Comparison of ENCODE assay signal across 8 cellular contexts in the genomic region with DNA sequence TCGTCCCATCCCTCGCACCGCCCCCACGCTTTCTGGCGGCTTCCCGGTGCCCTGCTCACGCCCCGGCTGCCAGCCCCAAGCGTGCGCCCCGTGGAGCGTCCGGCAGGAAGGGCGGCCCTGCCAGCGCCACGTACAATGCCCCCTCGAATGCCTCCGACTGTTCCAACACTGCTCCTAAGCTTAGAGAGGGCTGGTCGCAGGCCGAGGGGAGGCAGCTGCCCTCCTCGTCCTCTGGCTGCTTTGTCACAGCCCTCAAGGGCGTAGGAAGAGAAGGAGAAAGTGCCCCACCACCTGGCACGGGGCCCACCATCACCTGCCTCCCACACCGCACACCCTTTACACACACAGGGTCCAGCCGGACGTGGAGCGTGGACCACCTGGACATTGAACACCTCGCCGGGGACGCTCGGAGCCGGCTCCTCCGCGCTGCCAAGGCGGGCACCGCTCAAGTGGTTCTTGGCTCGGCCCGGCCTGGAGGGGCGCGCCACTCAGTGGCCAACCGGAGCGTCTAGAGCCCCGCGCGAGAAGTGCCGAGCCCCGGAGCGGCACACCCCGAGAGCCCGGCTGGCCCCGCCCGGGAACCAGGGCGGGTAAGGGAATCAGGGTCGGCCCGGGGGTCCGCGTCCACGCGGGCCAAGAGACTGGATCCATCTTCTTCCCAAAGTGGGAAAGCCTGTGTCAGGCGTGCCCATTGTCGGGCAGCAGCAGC. TPM values are rescaled to one million over a fixed set of nuclear protein-coding genes. Genes with fewer than 3 reads are reported as not detected.
DNase-seq lines count a peak whose midpoint lies in the region; ATAC-seq and TF ChIP-seq lines count a peak whose summit lies in the region.

No MANE protein-coding gene starts in this region.

- no peak overlapping the region for H3K23ac ChIP-seq in mesenchymal stem cell (ENCODE audit: low read length in 2 of 2)

- CTCF ChIA-PET in PC-9 (lab: Charles Lee) = no interaction called here

- H3K18ac ChIP-seq in mesenchymal stem cell (ENCODE audit: low read depth in 1 of 2, low read length in 2 of 2) = no peak overlapping the region

- DNase-seq in DMS153 treated with DMSO at 0.1 percent for 48 hours (lab: John Stamatoyannopoulos, UW; ENCODE audit: unreplicated experiment) = peak; percentile 74
- peak; percentile 84 for DNase-seq in H7
- DNase-seq in PC-9 = no peak
- no peak for DNase-seq in coronary artery (ENCODE audit: low spot score)
- DNase-seq in mesenchymal stem cell = peak; percentile 6
- no peak for DNase-seq in amniotic stem cell (lab: John Stamatoyannopoulos, UW)

- BruUV-seq in PC-9 (replicated peaks; lab: Mats Ljungman, UMichigan) = no TSS peak

- POLR2A ChIA-PET in PC-9 (lab: Charles Lee; ENCODE audit: unreplicated experiment) = no interaction called here

- no peak overlapping the region for H2BK5ac ChIP-seq in mesenchymal stem cell (ENCODE audit: low read depth, low read length, poor library complexity, severe bottlenecking)

- H3K4me1 ChIP-seq in PC-9 (replicated peaks; ENCODE audit: insufficient read depth) = 0 out of 2 replicates have a peak, but pooled peaks cover 7% of the 10 kb centered on the region
- peaks cover 22% of the 10 kb centered on the region for H3K4me1 ChIP-seq in mesenchymal stem cell (ENCODE audit: control insufficient read depth, insufficient read depth, low read depth, low read length)
- H3K4me1 ChIP-seq in urinary bladder (ENCODE audit: insufficient read depth) = peaks cover 5% of the 10 kb centered on the region

- no peak for ATAC-seq in GM21529 (IDR thresholded peaks at IDR 0.05; ENCODE audit: unreplicated experiment)

- no peak overlapping the region for H2BK15ac ChIP-seq in mesenchymal stem cell (ENCODE audit: low read depth, poor library complexity, severe bottlenecking)

- H3K9ac ChIP-seq in mesenchymal stem cell (ENCODE audit: low read length) = no peak overlapping the region

- H3K9me2 ChIP-seq in PC-9 (ENCODE audit: insufficient read depth) = no peaks in the 10 kb centered on the region

- intact Hi-C loops in PC-9 (cut with micrococcal nuclease; ENCODE audit: unreplicated experiment) = loop anchor here (10.0 kb wide), 2 partner anchors 129 to 1029 kb away; no protein-coding TSS in a partner anchor

- no peak overlapping the region for H2AK5ac ChIP-seq in mesenchymal stem cell (ENCODE audit: low read length, severe bottlenecking)

- H2BK12ac ChIP-seq in mesenchymal stem cell (ENCODE audit: low read length in 2 of 2) = no peak overlapping the region

- H4K20me1 ChIP-seq in PC-9 (ENCODE audit: insufficient read depth) = no peaks in the 10 kb centered on the region

- TF ChIP-seq CTCF in PC-9 (conservative IDR thresholded peaks at IDR 0.05) (no peak; the same call in 1 of the 2 replicates), coronary artery (IDR thresholded peaks at IDR 0.05) (no peak)

- H3K4me3 ChIP-seq in H7 (ENCODE audit: insufficient read depth, low read depth, low read length) (peak overlapping the region; percentile 44), PC-9 (peak overlapping the region; percentile 66), coronary artery (peak overlapping the region; percentile 69), mesenchymal stem cell (ENCODE audit: insufficient read depth in 1 of 2, low read depth in 1 of 2, low read length in 2 of 2) (peak overlapping the region in 1 of 2 experiments; percentile 51), urinary bladder (ENCODE audit: low read depth, low read length) (peak overlapping the region; percentile 67)

- H3K27me3 ChIP-seq in H7 (ENCODE audit: control insufficient read depth, insufficient read depth, low read length) = peaks cover 26% of the 10 kb centered on the region
- peaks cover 13% of the 10 kb centered on the region for H3K27me3 ChIP-seq in PC-9 (ENCODE audit: insufficient read depth, low read depth)
- peaks cover 71 to 83% of the 10 kb centered on the region in 2 experiments for H3K27me3 ChIP-seq in mesenchymal stem cell (ENCODE audit: control insufficient read depth in 1 of 2, insufficient read depth in 1 of 2, low read length in 2 of 2)

- no peak overlapping the region for H2BK120ac ChIP-seq in mesenchymal stem cell (ENCODE audit: low read depth, low read length)

- peak overlapping the region; percentile 96 for H3K4me2 ChIP-seq in PC-9
- H3K4me2 ChIP-seq in mesenchymal stem cell (ENCODE audit: low read length, poor library complexity, severe bottlenecking) = peak overlapping the region; percentile 85

- H3K36me3 ChIP-seq in H7 (replicated peaks; ENCODE audit: control insufficient read depth, insufficient read depth, low read length) (no peaks in the 10 kb centered on the region), PC-9 (ENCODE audit: low read depth) (no peaks in the 10 kb centered on the region), mesenchymal stem cell (ENCODE audit: control insufficient read depth in 1 of 2, insufficient read depth in 2 of 2, low read depth in 1 of 2, low read length in 2 of 2) (no peaks in the 10 kb centered on the region), urinary bladder (ENCODE audit: insufficient read depth) (no peaks in the 10 kb centered on the region)

- H3K27ac ChIP-seq in PC-9 = no peak overlapping the region
- no peak overlapping the region for H3K27ac ChIP-seq in coronary artery
- no peak overlapping the region for H3K27ac ChIP-seq in mesenchymal stem cell (ENCODE audit: low read length, poor library complexity, severe bottlenecking)
- no peak overlapping the region for H3K27ac ChIP-seq in urinary bladder (ENCODE audit: low read depth)

- H3K4ac ChIP-seq in mesenchymal stem cell (ENCODE audit: low read depth in 1 of 2, low read length in 2 of 2) = no peak overlapping the region

- 4% methylated on average over 59 of the region's 61 CpGs for WGBS in mesenchymal stem cell
- 2% methylated on average over 61 of the region's 61 CpGs for WGBS in urinary bladder

- no peaks in the 10 kb centered on the region for H3K79me1 ChIP-seq in mesenchymal stem cell (replicated peaks; ENCODE audit: low read length, poor library complexity, severe bottlenecking)

- H2AFZ ChIP-seq in PC-9 (peak overlapping the region; percentile 89), mesenchymal stem cell (ENCODE audit: low read depth, low read length) (no peak overlapping the region)

- H3K9me3 ChIP-seq in PC-9 (ENCODE audit: insufficient read depth, low read depth) (no peaks in the 10 kb centered on the region), mesenchymal stem cell (ENCODE audit: control insufficient read depth, low read length) (no peaks in the 10 kb centered on the region)

- H3K14ac ChIP-seq in mesenchymal stem cell (ENCODE audit: low read length in 2 of 2) = no peak overlapping the region

- no peaks in the 10 kb centered on the region for H3K79me2 ChIP-seq in PC-9 (ENCODE audit: low read depth)

- H4K8ac ChIP-seq in mesenchymal stem cell (ENCODE audit: low read length) = no peak overlapping the region

- H4K91ac ChIP-seq in mesenchymal stem cell (ENCODE audit: low read length) = no peak overlapping the region

- H3F3A ChIP-seq in PC-9 (ENCODE audit: insufficient read depth, low read depth) = no peaks in the 10 kb centered on the region; the same call in none of the 2 replicates

RNA-seq across cellular contexts. Expression of a gene that starts 0.8 kb away (rescaled TPM):
- total RNA-seq in H7 (2014; rRNA removed; shearing (Covaris generic)) = 0.70 and 1.0 TPM in 2 replicates
- 0.28 and 0.58 TPM in 2 replicates for total RNA-seq in PC-9 (2021)
- polyA plus RNA-seq in mesenchymal stem cell (2013, experiment 1 of 2) = 0.01 TPM
- not detected for polyA plus RNA-seq in mesenchymal stem cell (2013, experiment 2 of 2)
- 4.4 TPM for total RNA-seq in urinary bladder
- polyA plus RNA-seq in urinary bladder = 2.9 TPM

Comparison
In these comparisons a context has a peak if more than half of its experiments do, and no peak if none do; other contexts are left out.
1. DNase-seq: peak in DMS153 treated with DMSO at 0.1 percent for 48 hours (single experiment), H7 (single experiment) and mesenchymal stem cell (single experiment); none in PC-9 (0 of 2), coronary artery (single experiment) and amniotic stem cell (single experiment).